1 cellular context compared by ENCODE assay signal in the genomic region with DNA sequence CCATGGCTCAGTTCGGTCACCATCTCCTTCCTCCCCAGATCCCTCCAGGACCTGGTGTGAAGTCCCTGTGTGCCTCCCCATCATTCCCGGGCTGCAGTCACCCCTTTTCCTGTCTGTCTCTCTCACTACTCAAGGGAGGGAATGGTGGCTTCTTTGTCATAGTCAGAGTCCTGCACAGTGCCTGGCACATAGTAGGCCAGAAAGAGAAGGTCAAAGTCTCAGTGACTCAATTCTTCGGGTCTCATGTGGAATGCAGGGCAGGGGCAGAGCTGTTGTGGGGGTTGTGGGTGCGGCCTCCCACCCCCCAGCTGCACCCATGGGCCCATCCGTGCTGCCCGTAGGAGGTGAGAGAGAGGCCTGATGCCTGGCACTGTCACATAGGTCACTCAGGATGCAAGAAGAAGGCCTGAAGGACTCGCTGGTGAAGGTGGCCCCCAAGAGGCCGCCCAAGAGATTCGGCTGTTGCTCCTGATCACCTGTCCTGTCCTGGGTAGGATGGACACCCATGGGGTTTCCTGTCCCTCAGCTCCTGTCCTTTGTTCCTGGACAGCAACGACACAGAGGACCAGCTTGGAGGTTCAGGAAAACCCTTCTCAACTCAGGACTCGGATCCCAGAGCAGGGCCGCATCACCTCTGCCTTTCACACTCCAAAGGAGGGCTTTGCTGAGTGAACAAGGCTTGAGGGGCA.
TF ChIP-seq lines count a peak whose summit lies in the region.

No MANE protein-coding gene starts in this region.

TF ChIP-seq in GM12878, 131 proteins besides CTCF, POLR2A, EP300 and RAD21:
- TF ChIP-seq DPF2 (IDR thresholded peaks at IDR 0.05) (peak; percentile 43; the same call in 1 of the 2 replicates), SUPT20H (IDR thresholded peaks at IDR 0.05; ENCODE audit: borderline replicate concordance, control insufficient read depth, low read depth, low read length) (no peak)
